In the genomic region with DNA sequence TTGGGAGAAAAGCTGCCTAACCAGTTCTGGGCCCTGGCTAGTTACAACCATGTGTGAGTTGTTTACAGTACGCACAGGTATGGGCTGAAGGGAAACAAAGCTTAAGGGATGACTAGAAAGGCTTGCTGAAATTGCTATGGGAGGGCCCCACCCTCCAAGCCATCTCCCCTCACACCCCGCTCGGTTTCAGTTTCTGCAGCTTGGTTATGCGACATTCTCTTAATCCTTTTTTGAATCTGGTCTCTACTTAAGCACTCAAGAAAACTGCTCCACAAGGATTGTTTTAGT, we compare ENCODE assay signal across 10 cellular contexts. TPM values are rescaled to one million over a fixed set of nuclear protein-coding genes. Genes with fewer than 3 reads are reported as not detected.
DNase-seq lines count a peak whose midpoint lies in the region; ATAC-seq and TF ChIP-seq lines count a peak whose summit lies in the region.
"Had no signal": no experiment of that assay in that cellular context is flagged by ENCODE, and none has a peak within 500 bp of the region (broad histone marks: within the 10 kb centered on the region; RNA-seq: fewer than 3 reads in every experiment).

No MANE protein-coding gene starts in this region.

- ATAC-seq in GM19452 (IDR thresholded peaks at IDR 0.05; ENCODE audit: unreplicated experiment): no peak
- no peak for ATAC-seq in HG03196 (IDR thresholded peaks at IDR 0.05; ENCODE audit: unreplicated experiment)
- ATAC-seq: activated CD4-positive, CD25-positive, alpha-beta regulatory T cell treated with anti-CD3 and anti-CD28 coated beads, Interleukin-2, amount 50 U/mL, for 24 hours had no signal

- 14% methylated on average over 4 of the region's 4 CpGs for WGBS in prostate gland

- H3K36me3 ChIP-seq in prostate gland (no peaks in the 10 kb centered on the region), OCI-LY7 (ENCODE audit: insufficient read depth, low read length) (no peaks in the 10 kb centered on the region)

- H3K9me3 ChIP-seq in prostate gland (no peaks in the 10 kb centered on the region), OCI-LY7 (ENCODE audit: low read length) (no peaks in the 10 kb centered on the region)

- CTCF ChIA-PET in OCI-LY7 (lab: Charles Lee; ENCODE audit: unreplicated experiment): no interaction called here

- no peaks in the 10 kb centered on the region for H3K79me2 ChIP-seq in OCI-LY7 (ENCODE audit: insufficient read depth, low read depth, low read length)

- POLR2A ChIA-PET in OCI-LY7 (lab: Charles Lee): interaction anchor here (0.7 kb wide), 1 partner anchor 336 kb away, joined by 3 read pairs; no protein-coding TSS in a partner anchor

- H4K20me1 ChIP-seq in OCI-LY7 (ENCODE audit: insufficient read depth, low read length): no peaks in the 10 kb centered on the region

- peak; percentile 91 for DNase-seq in ELF-1 (ENCODE audit: low read depth, low spot score)
- DNase-seq in NCI-H526 treated with DMSO at 0.1 percent for 48 hours (lab: John Stamatoyannopoulos, UW): peak; percentile 99
- DNase-seq in foreskin fibroblast: no peak
- DNase-seq in prostate gland (ENCODE audit: low spot score): peak; percentile 94
- DNase-seq in RKO (ENCODE audit: low spot score): no peak
- no peak for DNase-seq in OCI-LY7 (ENCODE audit: low spot score)
- DNase-seq: cortex of kidney had no signal

- TF ChIP-seq POLR2A in prostate gland (IDR thresholded peaks at IDR 0.05): no peak

- intact Hi-C loops in prostate gland (cut with DNase I): loop anchor here (10.0 kb wide), 1 partner anchor 473 kb away; no protein-coding TSS in a partner anchor
- intact Hi-C loops in OCI-LY7 (cut with micrococcal nuclease; ENCODE audit: unreplicated experiment): no loop called here

- H3K27ac ChIP-seq in prostate gland: peak overlapping the region; percentile 78 to 85
- no peak overlapping the region for H3K27ac ChIP-seq in OCI-LY7 (ENCODE audit: low read depth, low read length, poor library complexity, severe bottlenecking)

- BruUV-seq in OCI-LY7 (replicated peaks; lab: Mats Ljungman, UMichigan): no TSS peak

- TF ChIP-seq CTCF in foreskin fibroblast (IDR thresholded peaks at IDR 0.05; ENCODE audit: low read depth, low read length) (no peak), prostate gland (IDR thresholded peaks at IDR 0.05) (no peak), OCI-LY7 (conservative IDR thresholded peaks at IDR 0.05; ENCODE audit: low read length) (no peak)

- H3K27me3 ChIP-seq in prostate gland (replicated peaks; ENCODE audit: insufficient read depth): no peaks in the 10 kb centered on the region

- H3K4me1 ChIP-seq in prostate gland (replicated peaks) (peaks cover 16% of the 10 kb centered on the region), OCI-LY7 (ENCODE audit: insufficient read depth, low read length, poor library complexity, severe bottlenecking) (no peaks in the 10 kb centered on the region)

- H3K9me2 ChIP-seq in OCI-LY7 (ENCODE audit: insufficient read depth, low read length): no peaks in the 10 kb centered on the region

- H3K4me3 ChIP-seq in foreskin fibroblast (ENCODE audit: low read depth in 1 of 2, low read length in 2 of 2): peak overlapping the region; percentile 2 to 32
- H3K4me3 ChIP-seq in prostate gland: peak overlapping the region in 1 of 2 donors; percentile 20
- H3K4me3 ChIP-seq in OCI-LY7 (ENCODE audit: low read depth, low read length, poor library complexity, severe bottlenecking): no peak overlapping the region

- H3K4me2 ChIP-seq in OCI-LY7 (ENCODE audit: low read length): no peak overlapping the region

- H2AFZ ChIP-seq in OCI-LY7 (ENCODE audit: low read length): no peak overlapping the region

RNA-seq across cellular contexts. Expression of gene PBX1, which starts 43.1 kb away (rescaled TPM):
- 10 to 100 TPM; 50.2 to 60.4 TPM for total RNA-seq in prostate gland
- not detected in 2 replicates for total RNA-seq in OCI-LY7 (2014; rRNA removed; shearing (Covaris generic))
- not detected in 2 replicates for total RNA-seq in OCI-LY7 (2022)

Comparison
In these comparisons a context has a peak if more than half of its experiments do, and no peak if none do; other contexts are left out.
1. DNase-seq: peak in ELF-1 (single experiment), NCI-H526 treated with DMSO at 0.1 percent for 48 hours (single experiment) and prostate gland (single experiment); none in foreskin fibroblast (0 of 2), RKO (single experiment) and OCI-LY7 (single experiment).
2. RNA of gene PBX1, which starts 43.1 kb away (total RNA-seq): 50.2 to 60.4 TPM in prostate gland; not detected in OCI-LY7; every median in the first group is over 10 times any median in the second.